Comparison of ENCODE assay signal across 8 cellular contexts in the genomic region with DNA sequence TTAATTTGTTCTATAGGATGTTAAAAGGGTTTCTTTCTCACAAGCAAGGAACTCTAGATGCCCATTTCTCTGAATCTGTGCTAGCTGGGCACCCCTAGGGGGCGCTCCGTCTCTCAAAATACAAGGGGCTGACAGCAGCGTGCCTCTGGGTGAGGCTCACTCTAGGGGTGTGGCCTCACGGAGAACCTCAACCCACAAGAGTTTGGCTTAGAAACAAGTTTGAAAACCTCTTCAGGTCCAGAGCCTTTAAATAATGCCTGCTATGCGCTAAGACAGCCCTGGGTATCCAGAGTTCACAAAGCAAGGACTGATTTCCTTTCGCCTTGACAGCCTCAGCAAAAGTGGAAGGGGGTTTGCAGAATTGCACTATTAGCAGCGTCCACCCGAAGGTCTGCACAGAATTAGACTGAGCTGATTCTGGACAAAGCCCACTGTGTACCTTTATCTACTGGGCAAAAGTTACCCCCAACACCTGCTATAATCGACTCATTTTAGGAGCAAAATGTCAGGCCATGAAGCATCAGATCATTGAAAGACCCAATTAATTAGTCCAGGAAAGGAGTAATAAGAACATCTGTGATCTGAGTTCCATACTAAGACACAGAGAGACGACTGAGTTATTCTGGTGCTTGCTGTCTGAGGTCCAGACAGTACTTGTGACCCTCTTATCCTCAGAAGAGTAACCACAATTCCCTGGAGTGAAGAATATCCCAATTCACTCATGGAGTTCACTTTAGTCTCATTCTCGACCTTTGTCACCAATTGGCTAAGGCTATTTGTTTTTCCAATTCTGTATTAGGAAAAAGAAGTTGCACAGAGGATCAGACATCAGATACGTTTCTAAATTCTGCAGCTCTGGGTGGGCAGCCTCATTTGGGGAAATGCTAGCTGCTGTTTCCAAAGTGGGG. TPM values are rescaled to one million over a fixed set of nuclear protein-coding genes. Genes with fewer than 3 reads are reported as not detected.
A peak's percentile ranks its signal among the peaks of the same experiment; 100 is the strongest.
DNase-seq lines count a peak whose midpoint lies in the region; ATAC-seq, FAIRE-seq and TF ChIP-seq lines count a peak whose summit lies in the region.

No MANE protein-coding gene starts in this region.

- H3K9ac ChIP-seq in HUES64 (ENCODE audit: low read depth, low read length): no peak overlapping the region
- H3K9ac ChIP-seq in mucosa of stomach (ENCODE audit: low read length): peak overlapping the region; percentile 80

- H3K9me2 ChIP-seq in OCI-LY7 (ENCODE audit: insufficient read depth, low read length): no peaks in the 10 kb centered on the region

- ATAC-seq in GM21515 (IDR thresholded peaks at IDR 0.05; ENCODE audit: unreplicated experiment): peak; percentile 97

- intact Hi-C loops in OCI-LY7 (cut with micrococcal nuclease; ENCODE audit: unreplicated experiment): loop anchor here (1.0 to 10.0 kb wide), 3 partner anchors 93 to 367 kb away; no protein-coding TSS in a partner anchor

- no peaks in the 10 kb centered on the region for H4K20me1 ChIP-seq in OCI-LY7 (ENCODE audit: insufficient read depth, low read length)

- peak overlapping the region; percentile 75 for H2AFZ ChIP-seq in OCI-LY7 (ENCODE audit: low read length)

- no peak for FAIRE-seq in D721Med (lab: Jason Lieb, UNC)

- H3K79me2 ChIP-seq in OCI-LY7 (ENCODE audit: insufficient read depth, low read depth, low read length): no peaks in the 10 kb centered on the region

- H3K27ac ChIP-seq in HUES64 (ENCODE audit: low read depth, low read length) (no peak overlapping the region), OCI-LY7 (ENCODE audit: low read depth, low read length, poor library complexity, severe bottlenecking) (no peak overlapping the region), esophagus (ENCODE audit: low read depth in 2 of 2, low read length in 1 of 2) (peak overlapping the region; percentile 47 to 72)

- 20% methylated on average over 12 of the region's 12 CpGs for WGBS in HUES64
- whole genome bisulfite sequencing in esophagus, 2 donors: 1% methylated on average over 12 of the region's 12 CpGs

- H3K27me3 ChIP-seq in HUES64 (ENCODE audit: insufficient read depth, low read length) (peaks cover 25% of the 10 kb centered on the region), esophagus (ENCODE audit: control insufficient read depth in 1 of 2, insufficient read depth in 2 of 2, low read length in 2 of 2) (no peaks in the 10 kb centered on the region), mucosa of stomach (ENCODE audit: control insufficient read depth, insufficient read depth, low read length) (peaks cover 16% of the 10 kb centered on the region)

- H3K4me3 ChIP-seq in HUES64 (ENCODE audit: low read length) (peak overlapping the region; percentile 57), OCI-LY7 (ENCODE audit: low read depth, low read length, poor library complexity, severe bottlenecking) (peak overlapping the region; percentile 31), esophagus (ENCODE audit: low read depth in 1 of 2, low read length in 2 of 2) (peak overlapping the region; percentile 47 to 48), mucosa of stomach (ENCODE audit: low read length) (peak overlapping the region; percentile 29)

- peak overlapping the region; percentile 71 for H3K4me2 ChIP-seq in OCI-LY7 (ENCODE audit: low read length)

- POLR2A ChIA-PET in OCI-LY7 (lab: Charles Lee): interaction anchor here (1.1 kb wide), 1 partner anchor 21 kb away, joined by 4 read pairs; no protein-coding TSS in a partner anchor

- CTCF ChIA-PET in OCI-LY7 (lab: Charles Lee; ENCODE audit: unreplicated experiment): no interaction called here

- H3K36me3 ChIP-seq in HUES64 (ENCODE audit: insufficient read depth, low read length): no peaks in the 10 kb centered on the region
- no peaks in the 10 kb centered on the region for H3K36me3 ChIP-seq in OCI-LY7 (ENCODE audit: insufficient read depth, low read length)
- H3K36me3 ChIP-seq in esophagus (ENCODE audit: control insufficient read depth in 2 of 2, insufficient read depth in 2 of 2, low read length in 1 of 2): no peaks in the 10 kb centered on the region
- H3K36me3 ChIP-seq in mucosa of stomach (ENCODE audit: control insufficient read depth, insufficient read depth, low read length): no peaks in the 10 kb centered on the region

- H3K9me3 ChIP-seq in HUES64 (ENCODE audit: insufficient read depth, low read depth, low read length) (no peaks in the 10 kb centered on the region), OCI-LY7 (ENCODE audit: low read length) (no peaks in the 10 kb centered on the region), esophagus (ENCODE audit: control insufficient read depth in 2 of 2, insufficient read depth in 1 of 2, low read depth in 1 of 2, low read length in 1 of 2) (no peaks in the 10 kb centered on the region), mucosa of stomach (ENCODE audit: control insufficient read depth, low read length) (no peaks in the 10 kb centered on the region)

- DNase-seq in D721Med (ENCODE audit: insufficient read length, low spot score) (peak; percentile 19), OCI-LY7 (ENCODE audit: low spot score) (peak; percentile 85)
- DNase-seq in activated T-cell treated with anti-CD3 and anti-CD28 coated beads, Interleukin-2, amount 50 U/mL, for 1 hour: peak; percentile 83
- peak; percentile 57 to 66 for DNase-seq in stimulated activated CD8-positive, alpha-beta memory T cell treated with anti-CD3 and anti-CD28 coated beads, Interleukin-4, amount 100 ng/mL, for 4 hours (ENCODE audit: low read depth in 2 of 2, low spot score in 1 of 2)

- peaks cover 8% of the 10 kb centered on the region for H3K4me1 ChIP-seq in HUES64 (ENCODE audit: insufficient read depth, low read length)
- H3K4me1 ChIP-seq in OCI-LY7 (ENCODE audit: insufficient read depth, low read length, poor library complexity, severe bottlenecking): peaks cover 7% of the 10 kb centered on the region
- no peaks in the 10 kb centered on the region for H3K4me1 ChIP-seq in esophagus (ENCODE audit: control insufficient read depth in 2 of 2, insufficient read depth in 2 of 2, low read length in 1 of 2)
- H3K4me1 ChIP-seq in mucosa of stomach (ENCODE audit: control insufficient read depth, insufficient read depth, low read length): peaks cover 7% of the 10 kb centered on the region

- peak; percentile 96 for TF ChIP-seq CTCF in D721Med (IDR thresholded peaks at IDR 0.05; ENCODE audit: insufficient read depth, missing control alignments)
- peak; percentile 99 for TF ChIP-seq CTCF in OCI-LY7 (conservative IDR thresholded peaks at IDR 0.05; ENCODE audit: low read length)

- BruUV-seq in OCI-LY7 (replicated peaks; lab: Mats Ljungman, UMichigan): no TSS peak

RNA-seq across cellular contexts. Expression of a gene that starts 0.6 kb away (rescaled TPM):
- polyA plus RNA-seq in HUES64 (2013, experiment 1 of 2): 0.65 TPM
- 1.1 TPM for polyA plus RNA-seq in HUES64 (2013, experiment 2 of 2)
- not detected in 2 replicates for total RNA-seq in OCI-LY7 (2014; rRNA removed; shearing (Covaris generic))
- total RNA-seq in OCI-LY7 (2022): not detected in 2 replicates
- 1 to 10 TPM in 1 of 2 donors, under 1 TPM in 1; 0.29 to 1.3 TPM for polyA plus RNA-seq in esophagus

RNA-seq across cellular contexts. Expression of a gene that starts 37.4 kb away (rescaled TPM):
- 22.0 TPM for polyA plus RNA-seq in HUES64 (2013, experiment 1 of 2)
- 19.8 TPM for polyA plus RNA-seq in HUES64 (2013, experiment 2 of 2)
- total RNA-seq in OCI-LY7 (2014; rRNA removed; shearing (Covaris generic)): 12.5 and 21.4 TPM in 2 replicates
- total RNA-seq in OCI-LY7 (2022): 22.2 and 22.7 TPM in 2 replicates
- polyA plus RNA-seq in esophagus: 1 to 10 TPM; 5.6 to 8.3 TPM

Comparison
In these comparisons a context has a peak if more than half of its experiments do, and no peak if none do; other contexts are left out.
1. DNase-seq: peak in every context shown above with its lines; median percentile 85 in OCI-LY7; 83 in activated T-cell treated with anti-CD3 and anti-CD28 coated beads, Interleukin-2, amount 50 U/mL, for 1 hour; 62 in stimulated activated CD8-positive, alpha-beta memory T cell treated with anti-CD3 and anti-CD28 coated beads, Interleukin-4, amount 100 ng/mL, for 4 hours; 19 in D721Med.
2. H3K27ac ChIP-seq: peak in esophagus (2 of 2); none in HUES64 (single experiment) and OCI-LY7 (single experiment).
3. Peak in every context shown above with its lines, with median percentiles within 50 percentile points of each other: H3K4me3 ChIP-seq.